In the genomic region with DNA sequence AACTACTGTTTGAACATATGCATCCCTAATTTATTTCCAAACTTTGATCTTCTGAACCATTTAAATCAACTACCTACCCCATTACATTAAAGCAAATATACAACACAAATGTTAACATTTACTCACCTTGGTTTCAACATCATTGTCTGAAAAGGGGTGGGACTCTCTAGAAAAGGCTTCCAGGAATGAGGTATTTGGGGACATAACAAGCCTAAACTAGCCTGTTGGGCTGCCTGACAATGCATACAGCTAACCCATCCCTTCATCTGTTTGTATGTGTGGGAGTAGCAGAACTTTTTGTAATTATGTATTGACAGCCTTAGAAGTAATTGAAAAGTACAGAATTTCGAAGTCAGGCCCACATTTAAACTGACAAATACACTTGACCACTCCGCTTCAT, we compare ENCODE assay signal across 1 cellular context.
TF ChIP-seq lines count a peak whose summit lies in the region.

No MANE protein-coding gene starts in this region.

TF ChIP-seq in GM23338, 12 proteins besides CTCF, POLR2A, EP300 and RAD21 (continued from another document):
- TF ChIP-seq, protein P1, sequence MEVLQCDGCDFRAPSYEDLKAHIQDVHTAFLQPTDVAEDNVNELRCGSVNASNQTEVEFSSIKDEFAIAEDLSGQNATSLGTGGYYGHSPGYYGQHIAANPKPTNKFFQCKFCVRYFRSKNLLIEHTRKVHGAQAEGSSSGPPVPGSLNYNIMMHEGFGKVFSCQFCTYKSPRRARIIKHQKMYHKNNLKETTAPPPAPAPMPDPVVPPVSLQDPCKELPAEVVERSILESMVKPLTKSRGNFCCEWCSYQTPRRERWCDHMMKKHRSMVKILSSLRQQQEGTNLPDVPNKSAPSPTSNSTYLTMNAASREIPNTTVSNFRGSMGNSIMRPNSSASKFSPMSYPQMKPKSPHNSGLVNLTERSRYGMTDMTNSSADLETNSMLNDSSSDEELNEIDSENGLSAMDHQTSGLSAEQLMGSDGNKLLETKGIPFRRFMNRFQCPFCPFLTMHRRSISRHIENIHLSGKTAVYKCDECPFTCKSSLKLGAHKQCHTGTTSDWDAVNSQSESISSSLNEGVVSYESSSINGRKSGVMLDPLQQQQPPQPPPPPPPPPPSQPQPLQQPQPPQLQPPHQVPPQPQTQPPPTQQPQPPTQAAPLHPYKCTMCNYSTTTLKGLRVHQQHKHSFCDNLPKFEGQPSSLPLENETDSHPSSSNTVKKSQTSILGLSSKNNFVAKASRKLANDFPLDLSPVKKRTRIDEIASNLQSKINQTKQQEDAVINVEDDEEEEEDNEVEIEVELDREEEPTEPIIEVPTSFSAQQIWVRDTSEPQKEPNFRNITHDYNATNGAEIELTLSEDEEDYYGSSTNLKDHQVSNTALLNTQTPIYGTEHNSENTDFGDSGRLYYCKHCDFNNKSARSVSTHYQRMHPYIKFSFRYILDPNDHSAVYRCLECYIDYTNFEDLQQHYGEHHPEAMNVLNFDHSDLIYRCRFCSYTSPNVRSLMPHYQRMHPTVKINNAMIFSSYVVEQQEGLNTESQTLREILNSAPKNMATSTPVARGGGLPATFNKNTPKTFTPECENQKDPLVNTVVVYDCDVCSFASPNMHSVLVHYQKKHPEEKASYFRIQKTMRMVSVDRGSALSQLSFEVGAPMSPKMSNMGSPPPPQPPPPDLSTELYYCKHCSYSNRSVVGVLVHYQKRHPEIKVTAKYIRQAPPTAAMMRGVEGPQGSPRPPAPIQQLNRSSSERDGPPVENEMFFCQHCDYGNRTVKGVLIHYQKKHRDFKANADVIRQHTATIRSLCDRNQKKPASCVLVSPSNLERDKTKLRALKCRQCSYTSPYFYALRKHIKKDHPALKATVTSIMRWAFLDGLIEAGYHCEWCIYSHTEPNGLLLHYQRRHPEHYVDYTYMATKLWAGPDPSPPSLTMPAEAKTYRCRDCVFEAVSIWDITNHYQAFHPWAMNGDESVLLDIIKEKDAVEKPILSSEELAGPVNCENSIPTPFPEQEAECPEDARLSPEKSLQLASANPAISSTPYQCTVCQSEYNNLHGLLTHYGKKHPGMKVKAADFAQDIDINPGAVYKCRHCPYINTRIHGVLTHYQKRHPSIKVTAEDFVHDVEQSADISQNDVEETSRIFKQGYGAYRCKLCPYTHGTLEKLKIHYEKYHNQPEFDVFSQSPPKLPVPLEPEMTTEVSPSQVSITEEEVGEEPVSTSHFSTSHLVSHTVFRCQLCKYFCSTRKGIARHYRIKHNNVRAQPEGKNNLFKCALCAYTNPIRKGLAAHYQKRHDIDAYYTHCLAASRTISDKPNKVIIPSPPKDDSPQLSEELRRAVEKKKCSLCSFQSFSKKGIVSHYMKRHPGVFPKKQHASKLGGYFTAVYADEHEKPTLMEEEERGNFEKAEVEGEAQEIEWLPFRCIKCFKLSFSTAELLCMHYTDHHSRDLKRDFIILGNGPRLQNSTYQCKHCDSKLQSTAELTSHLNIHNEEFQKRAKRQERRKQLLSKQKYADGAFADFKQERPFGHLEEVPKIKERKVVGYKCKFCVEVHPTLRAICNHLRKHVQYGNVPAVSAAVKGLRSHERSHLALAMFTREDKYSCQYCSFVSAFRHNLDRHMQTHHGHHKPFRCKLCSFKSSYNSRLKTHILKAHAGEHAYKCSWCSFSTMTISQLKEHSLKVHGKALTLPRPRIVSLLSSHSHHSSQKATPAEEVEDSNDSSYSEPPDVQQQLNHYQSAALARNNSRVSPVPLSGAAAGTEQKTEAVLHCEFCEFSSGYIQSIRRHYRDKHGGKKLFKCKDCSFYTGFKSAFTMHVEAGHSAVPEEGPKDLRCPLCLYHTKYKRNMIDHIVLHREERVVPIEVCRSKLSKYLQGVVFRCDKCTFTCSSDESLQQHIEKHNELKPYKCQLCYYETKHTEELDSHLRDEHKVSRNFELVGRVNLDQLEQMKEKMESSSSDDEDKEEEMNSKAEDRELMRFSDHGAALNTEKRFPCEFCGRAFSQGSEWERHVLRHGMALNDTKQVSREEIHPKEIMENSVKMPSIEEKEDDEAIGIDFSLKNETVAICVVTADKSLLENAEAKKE (CRISPR knock-in tag; IDR thresholded peaks at IDR 0.05), result no peak
- TF ChIP-seq ZNF331 (CRISPR knock-in tag; IDR thresholded peaks at IDR 0.05; ENCODE audit: low read depth) (no peak), EZH2phosphoT487 (IDR thresholded peaks at IDR 0.05; ENCODE audit: unreplicated experiment) (no peak), JUNB (IDR thresholded peaks at IDR 0.05; ENCODE audit: unreplicated experiment) (no peak), NANOG (IDR thresholded peaks at IDR 0.05; ENCODE audit: borderline replicate concordance) (no peak), ZNF114 (CRISPR knock-in tag; IDR thresholded peaks at IDR 0.05) (no peak), POLR2AphosphoS5 (IDR thresholded peaks at IDR 0.05; ENCODE audit: low read depth) (no peak), CREB1 (CRISPR knock-in tag; IDR thresholded peaks at IDR 0.05; ENCODE audit: low read depth) (no peak)
- TF ChIP-seq, protein P2, sequence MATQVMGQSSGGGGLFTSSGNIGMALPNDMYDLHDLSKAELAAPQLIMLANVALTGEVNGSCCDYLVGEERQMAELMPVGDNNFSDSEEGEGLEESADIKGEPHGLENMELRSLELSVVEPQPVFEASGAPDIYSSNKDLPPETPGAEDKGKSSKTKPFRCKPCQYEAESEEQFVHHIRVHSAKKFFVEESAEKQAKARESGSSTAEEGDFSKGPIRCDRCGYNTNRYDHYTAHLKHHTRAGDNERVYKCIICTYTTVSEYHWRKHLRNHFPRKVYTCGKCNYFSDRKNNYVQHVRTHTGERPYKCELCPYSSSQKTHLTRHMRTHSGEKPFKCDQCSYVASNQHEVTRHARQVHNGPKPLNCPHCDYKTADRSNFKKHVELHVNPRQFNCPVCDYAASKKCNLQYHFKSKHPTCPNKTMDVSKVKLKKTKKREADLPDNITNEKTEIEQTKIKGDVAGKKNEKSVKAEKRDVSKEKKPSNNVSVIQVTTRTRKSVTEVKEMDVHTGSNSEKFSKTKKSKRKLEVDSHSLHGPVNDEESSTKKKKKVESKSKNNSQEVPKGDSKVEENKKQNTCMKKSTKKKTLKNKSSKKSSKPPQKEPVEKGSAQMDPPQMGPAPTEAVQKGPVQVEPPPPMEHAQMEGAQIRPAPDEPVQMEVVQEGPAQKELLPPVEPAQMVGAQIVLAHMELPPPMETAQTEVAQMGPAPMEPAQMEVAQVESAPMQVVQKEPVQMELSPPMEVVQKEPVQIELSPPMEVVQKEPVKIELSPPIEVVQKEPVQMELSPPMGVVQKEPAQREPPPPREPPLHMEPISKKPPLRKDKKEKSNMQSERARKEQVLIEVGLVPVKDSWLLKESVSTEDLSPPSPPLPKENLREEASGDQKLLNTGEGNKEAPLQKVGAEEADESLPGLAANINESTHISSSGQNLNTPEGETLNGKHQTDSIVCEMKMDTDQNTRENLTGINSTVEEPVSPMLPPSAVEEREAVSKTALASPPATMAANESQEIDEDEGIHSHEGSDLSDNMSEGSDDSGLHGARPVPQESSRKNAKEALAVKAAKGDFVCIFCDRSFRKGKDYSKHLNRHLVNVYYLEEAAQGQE (IDR thresholded peaks at IDR 0.05; ENCODE audit: unreplicated experiment), result no peak
- TF ChIP-seq, protein P3, sequence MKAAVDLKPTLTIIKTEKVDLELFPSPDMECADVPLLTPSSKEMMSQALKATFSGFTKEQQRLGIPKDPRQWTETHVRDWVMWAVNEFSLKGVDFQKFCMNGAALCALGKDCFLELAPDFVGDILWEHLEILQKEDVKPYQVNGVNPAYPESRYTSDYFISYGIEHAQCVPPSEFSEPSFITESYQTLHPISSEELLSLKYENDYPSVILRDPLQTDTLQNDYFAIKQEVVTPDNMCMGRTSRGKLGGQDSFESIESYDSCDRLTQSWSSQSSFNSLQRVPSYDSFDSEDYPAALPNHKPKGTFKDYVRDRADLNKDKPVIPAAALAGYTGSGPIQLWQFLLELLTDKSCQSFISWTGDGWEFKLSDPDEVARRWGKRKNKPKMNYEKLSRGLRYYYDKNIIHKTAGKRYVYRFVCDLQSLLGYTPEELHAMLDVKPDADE (IDR thresholded peaks at IDR 0.05), result no peak
